Comparison of ENCODE assay signal across 23 cellular contexts in genomic region chr2:40725040-40725439, GRCh38.
"Had no signal": no experiment of that assay in that cellular context is flagged by ENCODE, and none has a peak within 500 bp of the region (broad histone marks: within the 10 kb centered on the region; RNA-seq: fewer than 3 reads in every experiment).

No MANE protein-coding gene starts in this region.

- H3K27ac ChIP-seq: breast epithelium, esophagus muscularis mucosa, foreskin keratinocyte, neutrophil, stomach, thyroid gland, upper lobe of right lung had no signal

- H3K27me3 ChIP-seq: breast epithelium, esophagus muscularis mucosa, foreskin keratinocyte, neutrophil, stomach, thyroid gland, upper lobe of right lung had no signal

- H3K4me3 ChIP-seq: breast epithelium, esophagus muscularis mucosa, lung, stomach, thyroid gland, upper lobe of right lung had no signal

- H3K4me1 ChIP-seq: breast epithelium, stomach, thyroid gland, upper lobe of right lung had no signal

- H3K36me3 ChIP-seq: breast epithelium, esophagus muscularis mucosa, neutrophil, stomach, thyroid gland, upper lobe of right lung had no signal

- ATAC-seq: activated CD8-positive, alpha-beta T cell treated with anti-CD3 and anti-CD28 coated beads for 36 hours; foreskin keratinocyte; stimulated activated naive B cell treated with anti-CD40 and anti-IgM and Interleukin-4, amounts not matched to agents 10 μg/mL and 1 μg/mL and 100 μg/mL, for 72 hours; T-helper 17 cell; upper lobe of right lung; WTC11 had no signal

- H3K9me3 ChIP-seq: breast epithelium, esophagus muscularis mucosa, neutrophil, stomach, thyroid gland, upper lobe of right lung had no signal

- DNase-seq: activated CD4-positive, alpha-beta T cell treated with anti-CD3 and anti-CD28 coated beads for 1 hour; activated CD4-positive, alpha-beta T cell treated with anti-CD3 and anti-CD28 coated beads, Interleukin-2, amount 50 U/mL, for 1 hour; activated CD8-positive, alpha-beta T cell treated with anti-CD3 and anti-CD28 coated beads for 36 hours; activated T-cell treated with anti-CD3 and anti-CD28 coated beads, Interleukin-2, amount 50 U/mL, for 48 hours; dermis blood vessel endothelial cell; effector CD4-positive, alpha-beta T cell; foreskin keratinocyte; naive B cell; nephron progenitor cell; retina; stimulated activated CD4-positive, alpha-beta T cell treated with anti-CD3 and anti-CD28 coated beads, Interleukin-15, amount 100 ng/mL, for 24 hours; stimulated activated CD4-positive, alpha-beta T cell treated with anti-CD3 and anti-CD28 coated beads, Interleukin-2, amount 100 ng/mL, for 24 hours; stimulated activated naive B cell treated with anti-CD40 and anti-IgM and Interleukin-4, amounts not matched to agents 10 μg/mL and 1 μg/mL and 100 μg/mL, for 72 hours; stomach; T-helper 17 cell; T1000; thyroid gland; upper lobe of right lung had no signal
